Comparison of ENCODE assay signal across 2 cellular contexts in the genomic region with DNA sequence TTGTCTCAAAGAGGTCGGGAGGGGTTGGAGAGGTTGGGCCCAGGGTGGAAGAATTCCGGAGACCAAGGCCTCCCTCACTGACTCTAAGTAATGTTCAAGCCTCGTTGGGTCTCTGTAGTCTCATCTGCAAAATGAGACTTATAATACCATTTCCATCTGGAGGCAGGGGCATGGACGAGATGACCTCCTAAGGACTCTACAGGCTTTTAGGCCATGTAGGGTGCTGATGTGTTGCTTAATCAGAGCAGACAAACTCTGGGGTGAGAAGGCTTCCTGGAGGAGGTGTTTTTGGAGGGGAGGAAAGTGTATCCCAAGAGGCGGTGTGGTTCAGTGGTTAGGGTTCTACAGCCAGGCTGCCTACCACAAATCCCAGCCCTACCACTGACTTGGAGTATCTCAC.
TF ChIP-seq lines count a peak whose summit lies in the region.

No MANE protein-coding gene starts in this region.

TF ChIP-seq in HepG2, 621 proteins besides CTCF, POLR2A, EP300 and RAD21:
- TF ChIP-seq EZH2 (conservative IDR thresholded peaks at IDR 0.05; ENCODE audit: low read depth, low read length): 0 out of 2 replicates have a peak, but pooled peaks have one; percentile 36
- no peak for TF ChIP-seq SATB2 (CRISPR knock-in tag; IDR thresholded peaks at IDR 0.05)

TF ChIP-seq in A549, 52 proteins besides CTCF, POLR2A, EP300 and RAD21:
- peak; percentile 53 for TF ChIP-seq ZFP36 (IDR thresholded peaks at IDR 0.05; ENCODE audit: borderline replicate concordance, partially characterized antibody)
- TF ChIP-seq RFX5 (IDR thresholded peaks at IDR 0.05): no peak
